Comparison of ENCODE assay signal across 1 cellular context in the genomic region with DNA sequence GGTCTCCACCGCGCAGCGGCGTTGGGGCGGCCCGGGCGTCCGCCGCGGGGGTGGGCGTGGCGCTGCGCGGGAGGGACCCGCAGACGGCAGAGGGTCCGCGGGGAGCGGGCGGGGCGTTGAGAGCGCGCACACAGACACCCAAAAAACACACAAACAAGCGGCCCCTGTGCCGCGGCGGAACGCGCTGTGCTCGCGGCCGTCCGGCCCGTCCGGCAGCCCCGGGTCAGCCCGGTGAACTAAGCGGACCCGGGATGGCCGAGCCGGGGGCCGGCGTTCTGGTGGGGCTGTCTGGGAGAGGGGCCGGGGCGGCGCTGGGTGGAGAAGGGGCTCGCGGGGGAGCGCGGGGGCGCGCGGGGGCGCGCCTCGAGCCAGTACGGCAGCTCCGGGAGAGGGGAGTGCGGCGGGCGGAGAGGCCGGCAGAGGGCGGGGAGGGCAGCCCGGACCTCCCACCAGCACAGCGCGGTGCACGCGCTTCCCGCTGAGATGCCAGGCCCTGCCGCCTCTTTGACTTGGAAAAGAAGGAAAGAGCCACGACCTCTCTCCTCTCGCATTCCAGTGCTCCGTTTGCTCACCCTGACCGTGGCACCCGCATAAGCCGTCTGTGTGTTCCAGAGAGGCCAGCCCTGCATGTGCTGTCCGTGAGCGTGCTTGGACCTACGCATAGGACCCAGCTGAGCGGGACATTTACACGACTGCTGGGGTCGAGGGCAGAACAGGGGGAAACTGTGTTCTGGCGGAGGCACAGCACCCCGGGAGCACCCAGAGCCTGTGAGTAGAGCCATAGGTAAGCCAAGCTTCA.
TF ChIP-seq lines count a peak whose summit lies in the region.

No MANE protein-coding gene starts in this region.

TF ChIP-seq in GM23338, 12 proteins besides CTCF, POLR2A, EP300 and RAD21 (continued from another document):
- TF ChIP-seq, protein P1, sequence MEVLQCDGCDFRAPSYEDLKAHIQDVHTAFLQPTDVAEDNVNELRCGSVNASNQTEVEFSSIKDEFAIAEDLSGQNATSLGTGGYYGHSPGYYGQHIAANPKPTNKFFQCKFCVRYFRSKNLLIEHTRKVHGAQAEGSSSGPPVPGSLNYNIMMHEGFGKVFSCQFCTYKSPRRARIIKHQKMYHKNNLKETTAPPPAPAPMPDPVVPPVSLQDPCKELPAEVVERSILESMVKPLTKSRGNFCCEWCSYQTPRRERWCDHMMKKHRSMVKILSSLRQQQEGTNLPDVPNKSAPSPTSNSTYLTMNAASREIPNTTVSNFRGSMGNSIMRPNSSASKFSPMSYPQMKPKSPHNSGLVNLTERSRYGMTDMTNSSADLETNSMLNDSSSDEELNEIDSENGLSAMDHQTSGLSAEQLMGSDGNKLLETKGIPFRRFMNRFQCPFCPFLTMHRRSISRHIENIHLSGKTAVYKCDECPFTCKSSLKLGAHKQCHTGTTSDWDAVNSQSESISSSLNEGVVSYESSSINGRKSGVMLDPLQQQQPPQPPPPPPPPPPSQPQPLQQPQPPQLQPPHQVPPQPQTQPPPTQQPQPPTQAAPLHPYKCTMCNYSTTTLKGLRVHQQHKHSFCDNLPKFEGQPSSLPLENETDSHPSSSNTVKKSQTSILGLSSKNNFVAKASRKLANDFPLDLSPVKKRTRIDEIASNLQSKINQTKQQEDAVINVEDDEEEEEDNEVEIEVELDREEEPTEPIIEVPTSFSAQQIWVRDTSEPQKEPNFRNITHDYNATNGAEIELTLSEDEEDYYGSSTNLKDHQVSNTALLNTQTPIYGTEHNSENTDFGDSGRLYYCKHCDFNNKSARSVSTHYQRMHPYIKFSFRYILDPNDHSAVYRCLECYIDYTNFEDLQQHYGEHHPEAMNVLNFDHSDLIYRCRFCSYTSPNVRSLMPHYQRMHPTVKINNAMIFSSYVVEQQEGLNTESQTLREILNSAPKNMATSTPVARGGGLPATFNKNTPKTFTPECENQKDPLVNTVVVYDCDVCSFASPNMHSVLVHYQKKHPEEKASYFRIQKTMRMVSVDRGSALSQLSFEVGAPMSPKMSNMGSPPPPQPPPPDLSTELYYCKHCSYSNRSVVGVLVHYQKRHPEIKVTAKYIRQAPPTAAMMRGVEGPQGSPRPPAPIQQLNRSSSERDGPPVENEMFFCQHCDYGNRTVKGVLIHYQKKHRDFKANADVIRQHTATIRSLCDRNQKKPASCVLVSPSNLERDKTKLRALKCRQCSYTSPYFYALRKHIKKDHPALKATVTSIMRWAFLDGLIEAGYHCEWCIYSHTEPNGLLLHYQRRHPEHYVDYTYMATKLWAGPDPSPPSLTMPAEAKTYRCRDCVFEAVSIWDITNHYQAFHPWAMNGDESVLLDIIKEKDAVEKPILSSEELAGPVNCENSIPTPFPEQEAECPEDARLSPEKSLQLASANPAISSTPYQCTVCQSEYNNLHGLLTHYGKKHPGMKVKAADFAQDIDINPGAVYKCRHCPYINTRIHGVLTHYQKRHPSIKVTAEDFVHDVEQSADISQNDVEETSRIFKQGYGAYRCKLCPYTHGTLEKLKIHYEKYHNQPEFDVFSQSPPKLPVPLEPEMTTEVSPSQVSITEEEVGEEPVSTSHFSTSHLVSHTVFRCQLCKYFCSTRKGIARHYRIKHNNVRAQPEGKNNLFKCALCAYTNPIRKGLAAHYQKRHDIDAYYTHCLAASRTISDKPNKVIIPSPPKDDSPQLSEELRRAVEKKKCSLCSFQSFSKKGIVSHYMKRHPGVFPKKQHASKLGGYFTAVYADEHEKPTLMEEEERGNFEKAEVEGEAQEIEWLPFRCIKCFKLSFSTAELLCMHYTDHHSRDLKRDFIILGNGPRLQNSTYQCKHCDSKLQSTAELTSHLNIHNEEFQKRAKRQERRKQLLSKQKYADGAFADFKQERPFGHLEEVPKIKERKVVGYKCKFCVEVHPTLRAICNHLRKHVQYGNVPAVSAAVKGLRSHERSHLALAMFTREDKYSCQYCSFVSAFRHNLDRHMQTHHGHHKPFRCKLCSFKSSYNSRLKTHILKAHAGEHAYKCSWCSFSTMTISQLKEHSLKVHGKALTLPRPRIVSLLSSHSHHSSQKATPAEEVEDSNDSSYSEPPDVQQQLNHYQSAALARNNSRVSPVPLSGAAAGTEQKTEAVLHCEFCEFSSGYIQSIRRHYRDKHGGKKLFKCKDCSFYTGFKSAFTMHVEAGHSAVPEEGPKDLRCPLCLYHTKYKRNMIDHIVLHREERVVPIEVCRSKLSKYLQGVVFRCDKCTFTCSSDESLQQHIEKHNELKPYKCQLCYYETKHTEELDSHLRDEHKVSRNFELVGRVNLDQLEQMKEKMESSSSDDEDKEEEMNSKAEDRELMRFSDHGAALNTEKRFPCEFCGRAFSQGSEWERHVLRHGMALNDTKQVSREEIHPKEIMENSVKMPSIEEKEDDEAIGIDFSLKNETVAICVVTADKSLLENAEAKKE (CRISPR knock-in tag; IDR thresholded peaks at IDR 0.05) = no peak
- no peak for TF ChIP-seq ZNF331 (CRISPR knock-in tag; IDR thresholded peaks at IDR 0.05; ENCODE audit: low read depth)
- TF ChIP-seq NANOG (IDR thresholded peaks at IDR 0.05; ENCODE audit: borderline replicate concordance) = no peak
- no peak for TF ChIP-seq STAT1 (IDR thresholded peaks at IDR 0.05; ENCODE audit: unreplicated experiment)
- no peak for TF ChIP-seq JUNB (IDR thresholded peaks at IDR 0.05; ENCODE audit: unreplicated experiment)
- TF ChIP-seq, protein P2, sequence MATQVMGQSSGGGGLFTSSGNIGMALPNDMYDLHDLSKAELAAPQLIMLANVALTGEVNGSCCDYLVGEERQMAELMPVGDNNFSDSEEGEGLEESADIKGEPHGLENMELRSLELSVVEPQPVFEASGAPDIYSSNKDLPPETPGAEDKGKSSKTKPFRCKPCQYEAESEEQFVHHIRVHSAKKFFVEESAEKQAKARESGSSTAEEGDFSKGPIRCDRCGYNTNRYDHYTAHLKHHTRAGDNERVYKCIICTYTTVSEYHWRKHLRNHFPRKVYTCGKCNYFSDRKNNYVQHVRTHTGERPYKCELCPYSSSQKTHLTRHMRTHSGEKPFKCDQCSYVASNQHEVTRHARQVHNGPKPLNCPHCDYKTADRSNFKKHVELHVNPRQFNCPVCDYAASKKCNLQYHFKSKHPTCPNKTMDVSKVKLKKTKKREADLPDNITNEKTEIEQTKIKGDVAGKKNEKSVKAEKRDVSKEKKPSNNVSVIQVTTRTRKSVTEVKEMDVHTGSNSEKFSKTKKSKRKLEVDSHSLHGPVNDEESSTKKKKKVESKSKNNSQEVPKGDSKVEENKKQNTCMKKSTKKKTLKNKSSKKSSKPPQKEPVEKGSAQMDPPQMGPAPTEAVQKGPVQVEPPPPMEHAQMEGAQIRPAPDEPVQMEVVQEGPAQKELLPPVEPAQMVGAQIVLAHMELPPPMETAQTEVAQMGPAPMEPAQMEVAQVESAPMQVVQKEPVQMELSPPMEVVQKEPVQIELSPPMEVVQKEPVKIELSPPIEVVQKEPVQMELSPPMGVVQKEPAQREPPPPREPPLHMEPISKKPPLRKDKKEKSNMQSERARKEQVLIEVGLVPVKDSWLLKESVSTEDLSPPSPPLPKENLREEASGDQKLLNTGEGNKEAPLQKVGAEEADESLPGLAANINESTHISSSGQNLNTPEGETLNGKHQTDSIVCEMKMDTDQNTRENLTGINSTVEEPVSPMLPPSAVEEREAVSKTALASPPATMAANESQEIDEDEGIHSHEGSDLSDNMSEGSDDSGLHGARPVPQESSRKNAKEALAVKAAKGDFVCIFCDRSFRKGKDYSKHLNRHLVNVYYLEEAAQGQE (IDR thresholded peaks at IDR 0.05; ENCODE audit: unreplicated experiment) = no peak
TF ChIP-seq in GM23338: peak in this region for 0.
